ENCODE assay signal across 19 cellular contexts in the genomic region with DNA sequence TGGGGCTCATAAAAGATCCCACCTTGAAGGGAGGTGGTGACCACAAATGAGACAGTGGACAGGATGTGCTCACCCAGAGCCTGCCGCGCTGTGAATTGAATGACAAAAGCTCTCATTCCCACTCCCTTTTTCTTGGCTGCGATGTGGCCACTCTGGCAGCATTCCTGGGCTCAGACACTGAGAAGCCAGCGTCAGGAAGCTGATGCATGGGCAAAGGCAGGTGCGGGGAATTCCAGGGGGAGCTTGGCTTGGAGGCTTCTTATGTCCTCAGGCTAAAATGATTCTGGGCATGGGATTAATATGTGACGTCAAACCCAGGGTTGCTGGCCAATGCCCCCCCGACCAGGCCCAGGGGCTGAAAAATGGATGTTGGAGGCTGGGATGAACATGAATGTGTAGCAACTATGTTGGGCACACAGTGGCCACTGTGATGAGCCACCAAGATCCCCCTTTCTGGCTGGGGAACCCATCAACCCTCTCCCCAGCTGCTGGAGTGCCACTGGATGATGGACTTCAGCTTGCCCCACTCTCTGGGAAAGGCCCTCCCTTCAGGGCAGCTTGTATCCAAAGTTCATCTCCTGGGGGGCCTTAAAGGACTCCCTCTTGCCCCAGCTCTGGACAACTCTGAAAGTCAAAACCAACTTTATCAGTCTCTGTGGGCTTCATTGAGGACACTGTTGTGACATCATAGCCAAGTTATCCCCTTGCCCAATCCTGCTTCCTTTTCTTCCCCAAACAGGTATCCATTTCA. TPM values are rescaled to one million over a fixed set of nuclear protein-coding genes. Genes with fewer than 3 reads are reported as not detected.
DNase-seq lines count a peak whose midpoint lies in the region; ATAC-seq, FAIRE-seq and TF ChIP-seq lines count a peak whose summit lies in the region.
"Had no signal": no experiment of that assay in that cellular context is flagged by ENCODE, and none has a peak within 500 bp of the region (broad histone marks: within the 10 kb centered on the region; RNA-seq: fewer than 3 reads in every experiment).

No MANE protein-coding gene starts in this region.

- no peaks in the 10 kb centered on the region for H3K36me3 ChIP-seq in Panc1 (ENCODE audit: control insufficient read depth, insufficient read depth, low read length)
- H3K36me3 ChIP-seq: neural progenitor cell had no signal

- no peaks in the 10 kb centered on the region for H3K27me3 ChIP-seq in Panc1 (ENCODE audit: control insufficient read depth, insufficient read depth, low read length)

- peak; percentile 82 for FAIRE-seq in H54 (lab: Jason Lieb, UNC)
- FAIRE-seq: small intestine had no signal

- H3K4me1 Mint-ChIP-seq in chondrocyte (ENCODE audit: low read depth) (peaks cover 9% of the 10 kb centered on the region), nephron (peaks cover 16% of the 10 kb centered on the region)

- POLR2A ChIA-PET in Panc1 (lab: Charles Lee): interaction anchor here (0.5 kb wide), 1 partner anchor 86 kb away, joined by 4 read pairs; no protein-coding TSS in a partner anchor

- no TSS peak for BruUV-seq in Panc1 (replicated peaks; lab: Mats Ljungman, UMichigan)

- H3K4me3 Mint-ChIP-seq in chondrocyte (ENCODE audit: unreplicated experiment) (no peak overlapping the region), nephron (peak overlapping the region in 2 of 3 experiments; percentile 23 to 67)

- peak; percentile 23; the same call in 1 of the 2 replicates for ATAC-seq in Panc1
- no peak for ATAC-seq in GM18868 (IDR thresholded peaks at IDR 0.05; ENCODE audit: unreplicated experiment)
- no peak for ATAC-seq in GM21390 (IDR thresholded peaks at IDR 0.05; ENCODE audit: unreplicated experiment)

- H3K27me3 Mint-ChIP-seq in chondrocyte (ENCODE audit: low read depth) (no peaks in the 10 kb centered on the region), nephron (ENCODE audit: low read depth) (peaks cover 6% of the 10 kb centered on the region)

- intact Hi-C loops in Panc1 (cut with micrococcal nuclease; ENCODE audit: unreplicated experiment): no loop called here

- H3K27ac Mint-ChIP-seq in chondrocyte (ENCODE audit: unreplicated experiment): peak overlapping the region; percentile 9
- H3K27ac Mint-ChIP-seq in nephron: no peak overlapping the region
- H3K27ac Mint-ChIP-seq: activated T-helper 2 cell treated with anti-CD3 and anti-CD28 coated beads, Interferon-gamma antibody, Interleukin-2, Interleukin-4, amounts not matched to agents 10 μg/mL and 5 μg/mL and 100 μg/mL, durations not matched to agents 14 hours and 24 hours and 36 hours; neural progenitor cell had no signal

- no peaks in the 10 kb centered on the region for H3K9me3 Mint-ChIP-seq in chondrocyte (ENCODE audit: low read depth)
- H3K9me3 Mint-ChIP-seq in nephron: no peaks in the 10 kb centered on the region
- H3K9me3 Mint-ChIP-seq: activated T-helper 2 cell treated with anti-CD3 and anti-CD28 coated beads, Interferon-gamma antibody, Interleukin-2, Interleukin-4, amounts not matched to agents 10 μg/mL and 5 μg/mL and 100 μg/mL, durations not matched to agents 14 hours and 24 hours and 36 hours had no signal

- H3K27ac ChIP-seq in Panc1 (ENCODE audit: low read length): no peak overlapping the region
- H3K27ac ChIP-seq: C4-2B, left ventricle myocardium inferior, neural progenitor cell, PC-9 had no signal

- no peaks in the 10 kb centered on the region; the same call in 1 of the 2 replicates for H3K4me1 ChIP-seq in Panc1 (ENCODE audit: control insufficient read depth, insufficient read depth, low read length)
- H3K4me1 ChIP-seq: neural progenitor cell had no signal

- TF ChIP-seq CTCF in Panc1 (IDR thresholded peaks at IDR 0.05): no peak
- no peak for TF ChIP-seq CTCF in chondrocyte (IDR thresholded peaks at IDR 0.05)
- TF ChIP-seq CTCF in nephron (IDR thresholded peaks at IDR 0.05; ENCODE audit: unreplicated experiment in 3 of 3): no peak

- DNase-seq in H54 (ENCODE audit: insufficient read length, low spot score) (no peak), Panc1 (ENCODE audit: low read depth, low spot score) (no peak), chondrocyte (ENCODE audit: low spot score) (no peak), NCI-H1930 (lab: John Stamatoyannopoulos, UW) (no peak)
- DNase-seq in activated CD8-positive, alpha-beta memory T cell treated with anti-CD3 and anti-CD28 coated beads, Interleukin-2, amount 50 U/mL, for 48 hours: no peak
- DNase-seq: DND-41; effector CD4-positive, alpha-beta T cell; left ventricle myocardium inferior; NCI-H1048; NCI-H345; small intestine had no signal

- peaks cover 2% of the 10 kb centered on the region for H3K36me3 Mint-ChIP-seq in chondrocyte (ENCODE audit: low read depth)
- H3K36me3 Mint-ChIP-seq in nephron (ENCODE audit: low read depth): no peaks in the 10 kb centered on the region

- in situ Hi-C loops in Panc1 (cut with HindIII; ENCODE audit: low pct_unique_long_range_greater_than_20kb, low sequenced_read_pairs): no loop called here

- no peaks in the 10 kb centered on the region for H3K9me3 ChIP-seq in Panc1 (ENCODE audit: control insufficient read depth, insufficient read depth, low read depth, low read length)
- H3K9me3 ChIP-seq: left ventricle myocardium inferior had no signal

- no peak for TF ChIP-seq POLR2A in H54 (IDR thresholded peaks at IDR 0.05; ENCODE audit: low read depth, low read length)

- CTCF ChIA-PET in Panc1 (lab: Charles Lee): no interaction called here

- no peak overlapping the region for H3K4me3 ChIP-seq in Panc1 (ENCODE audit: low read depth in 2 of 2, low read length in 2 of 2)
- H3K4me3 ChIP-seq: left ventricle myocardium inferior, neural progenitor cell, PC-9 had no signal

RNA-seq across cellular contexts. Expression of a gene that starts 2.8 kb away (rescaled TPM):
- 4.2 TPM for total RNA-seq in Panc1 (2021; ENCODE audit: unreplicated experiment)
- polyA plus RNA-seq in Panc1 (2012; ENCODE audit: insufficient read length): 5.4 TPM
- 1.3 to 2.6 TPM (median 2.3 TPM) in 3 replicates for total RNA-seq in chondrocyte

RNA-seq across cellular contexts. Expression of a gene that starts 42.0 kb away (rescaled TPM):
- total RNA-seq in Panc1 (2021; ENCODE audit: unreplicated experiment): 39.1 TPM
- 21.7 TPM for polyA plus RNA-seq in Panc1 (2012; ENCODE audit: insufficient read length)
- total RNA-seq in chondrocyte: 19.6 to 21.5 TPM (median 20.3 TPM) in 3 replicates

RNA-seq across cellular contexts. Expression of a gene that starts 48.0 kb away (rescaled TPM):
- total RNA-seq in Panc1 (2021; ENCODE audit: unreplicated experiment): 33.9 TPM
- 34.0 TPM for polyA plus RNA-seq in Panc1 (2012; ENCODE audit: insufficient read length)
- 19.4 to 27.6 TPM (median 22.8 TPM) in 3 replicates for total RNA-seq in chondrocyte

RNA-seq across cellular contexts. Expression of a gene that starts 53.6 kb away (rescaled TPM):
- total RNA-seq in Panc1 (2021; ENCODE audit: unreplicated experiment) (not detected), chondrocyte (not detected in 3 replicates)
- polyA plus RNA-seq in Panc1 (2012; ENCODE audit: insufficient read length): not detected
- total RNA-seq: activated T-helper 2 cell treated with anti-CD3 and anti-CD28 coated beads, Interferon-gamma antibody, Interleukin-2, Interleukin-4, amounts not matched to agents 10 μg/mL and 5 μg/mL and 100 μg/mL, durations not matched to agents 14 hours and 24 hours and 36 hours; left ventricle myocardium inferior; PC-9; T-helper 2 cell treated with Interferon-gamma antibody and Interleukin-4, amounts not matched to agents 100 ng/mL and 5 ng/mL, for 36 hours had no signal
- polyA plus RNA-seq: small intestine had no signal
